Comparison of ENCODE assay signal across 1 cellular context in the genomic region with DNA sequence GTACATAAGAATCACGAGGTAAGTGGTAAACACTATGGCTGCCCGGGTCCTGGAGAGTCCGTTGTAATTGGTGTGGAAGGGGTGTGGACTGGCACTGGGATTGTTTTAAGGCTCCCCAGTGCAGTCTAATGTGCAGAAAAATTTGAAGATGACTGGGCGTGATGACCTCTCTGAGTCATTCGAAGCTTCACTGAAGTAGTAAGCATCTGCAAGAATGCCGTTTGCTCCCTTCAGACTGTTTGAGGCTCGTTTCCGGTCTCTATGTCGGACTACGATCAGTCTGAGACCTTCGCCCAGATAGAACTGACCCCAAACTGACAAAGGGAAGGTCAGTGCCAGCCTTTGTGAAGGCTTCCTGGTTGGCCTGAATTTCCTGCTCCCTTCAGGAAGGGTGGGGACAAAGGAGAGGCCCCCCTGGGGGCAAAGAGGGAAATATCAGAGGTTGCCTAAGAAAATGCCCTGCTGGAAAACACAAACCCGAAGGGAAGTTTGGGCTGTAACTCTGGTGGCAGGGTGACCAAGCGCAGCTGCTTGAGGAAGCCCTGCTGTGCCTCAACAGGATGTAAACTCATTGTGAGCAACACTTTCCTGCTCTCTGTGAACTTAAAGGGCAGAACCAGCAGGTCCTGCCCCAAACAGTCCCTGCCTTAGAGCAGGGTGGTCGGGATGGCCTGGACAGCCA.
TF ChIP-seq lines count a peak whose summit lies in the region.

No MANE protein-coding gene starts in this region.

TF ChIP-seq in endothelial cell of umbilical vein, 7 proteins besides CTCF, POLR2A, EP300 and RAD21 (continued from another document):
- TF ChIP-seq JUN (IDR thresholded peaks at IDR 0.05; ENCODE audit: borderline replicate concordance, insufficient read depth, insufficient read length, low read depth) = peak; percentile 88
- TF ChIP-seq POLR2AphosphoS5 (IDR thresholded peaks at IDR 0.05; ENCODE audit: insufficient read depth, low read depth, low read length) = peak; percentile 82
- TF ChIP-seq MYC (IDR thresholded peaks at IDR 0.05; ENCODE audit: low read depth, low read length) = no peak
- peak; percentile 92 for TF ChIP-seq FOS (IDR thresholded peaks at IDR 0.05; ENCODE audit: borderline replicate concordance, insufficient read depth, low read length)
- peak; percentile 92 for TF ChIP-seq GATA2 (IDR thresholded peaks at IDR 0.05; ENCODE audit: insufficient read depth, insufficient read length, low read depth, low read length)
- TF ChIP-seq, protein P1, sequence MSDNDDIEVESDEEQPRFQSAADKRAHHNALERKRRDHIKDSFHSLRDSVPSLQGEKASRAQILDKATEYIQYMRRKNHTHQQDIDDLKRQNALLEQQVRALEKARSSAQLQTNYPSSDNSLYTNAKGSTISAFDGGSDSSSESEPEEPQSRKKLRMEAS (IDR thresholded peaks at IDR 0.05; ENCODE audit: insufficient read depth, insufficient read length) = no peak
